Comparison of ENCODE assay signal across 8 cellular contexts in genomic region chr10:20004087-20004523, GRCh38.
A peak's percentile ranks its signal among the peaks of the same experiment; 100 is the strongest.
DNase-seq lines count a peak whose midpoint lies in the region; ATAC-seq and TF ChIP-seq lines count a peak whose summit lies in the region.

No MANE protein-coding gene starts in this region.

- CTCF ChIA-PET in activated B cell treated with CpG ODN at 0.5 μM for 24 hours (lab: Charles Lee) = no interaction called here

- no peaks in the 10 kb centered on the region for H3K36me3 Mint-ChIP-seq in activated B cell treated with CpG ODN at 0.5 μM for 24 hours (ENCODE audit: low read depth)
- H3K36me3 Mint-ChIP-seq in osteocyte (ENCODE audit: unreplicated experiment) = peaks cover 14% of the 10 kb centered on the region
- peaks cover 15% of the 10 kb centered on the region for H3K36me3 Mint-ChIP-seq in endodermal cell (ENCODE audit: low read depth)

- peaks cover 11% of the 10 kb centered on the region for H3K4me1 Mint-ChIP-seq in activated B cell treated with CpG ODN at 0.5 μM for 24 hours
- peaks cover 4% of the 10 kb centered on the region for H3K4me1 Mint-ChIP-seq in osteocyte (ENCODE audit: unreplicated experiment)
- peaks cover 35% of the 10 kb centered on the region for H3K4me1 Mint-ChIP-seq in endodermal cell

- intact Hi-C loops in activated B cell treated with CpG ODN at 0.5 μM for 24 hours (cut with micrococcal nuclease) = loop anchor here (10.0 kb wide), 2 partner anchors 189 to 1349 kb away; partner anchors contain the start of genes ARL5B, NSUN6 and PLXDC2
- intact Hi-C loops in lower lobe of right lung (cut with DNase I) = no loop called here

- H3K27ac ChIP-seq in lower lobe of right lung = peak overlapping the region; percentile 85
- no peak overlapping the region for H3K27ac ChIP-seq in endodermal cell (ENCODE audit: low read depth, low read length)

- POLR2A ChIA-PET in activated B cell treated with CpG ODN at 0.5 μM for 24 hours (lab: Charles Lee) = no interaction called here

- H3K27ac Mint-ChIP-seq in activated B cell treated with CpG ODN at 0.5 μM for 24 hours (peak overlapping the region; percentile 73), osteocyte (ENCODE audit: unreplicated experiment) (no peak overlapping the region), endodermal cell (no peak overlapping the region)

- H3K36me3 ChIP-seq in lower lobe of right lung (no peaks in the 10 kb centered on the region), endodermal cell (ENCODE audit: control insufficient read depth, insufficient read depth, low read length) (no peaks in the 10 kb centered on the region)

- H3K27me3 ChIP-seq in lower lobe of right lung (ENCODE audit: low read depth) (no peaks in the 10 kb centered on the region), endodermal cell (ENCODE audit: control insufficient read depth, insufficient read depth, low read length, poor library complexity, severe bottlenecking) (no peaks in the 10 kb centered on the region)

- no peak overlapping the region for H3K4me3 ChIP-seq in lower lobe of right lung
- no peak overlapping the region for H3K4me3 ChIP-seq in endodermal cell (ENCODE audit: low read length)

- H3K9me3 Mint-ChIP-seq in activated B cell treated with CpG ODN at 0.5 μM for 24 hours (no peaks in the 10 kb centered on the region), osteocyte (ENCODE audit: unreplicated experiment) (no peaks in the 10 kb centered on the region), endodermal cell (no peaks in the 10 kb centered on the region)

- H3K27me3 Mint-ChIP-seq in activated B cell treated with CpG ODN at 0.5 μM for 24 hours (no peaks in the 10 kb centered on the region), osteocyte (ENCODE audit: unreplicated experiment) (no peaks in the 10 kb centered on the region), endodermal cell (ENCODE audit: insufficient read depth) (no peaks in the 10 kb centered on the region)

- WGBS in endodermal cell (ENCODE audit: insufficient coverage in 1 of 2, insufficient read length in 1 of 2), 2 experiments = 94 to 100% methylated on average over 3 of the region's 3 CpGs

- ATAC-seq in GM19043 (IDR thresholded peaks at IDR 0.05; ENCODE audit: low read depth, unreplicated experiment) (peak; percentile 42), HG03095 (IDR thresholded peaks at IDR 0.05; ENCODE audit: unreplicated experiment) (peak; percentile 33), activated B cell treated with CpG ODN at 0.5 μM for 24 hours (ENCODE audit: low read depth) (peak; percentile 28), lower lobe of right lung (peak; percentile 63 to 76)

- DNase-seq in activated B cell treated with CpG ODN at 0.5 μM for 24 hours = no peak
- peak; percentile 72 for DNase-seq in lower lobe of right lung
- no peak for DNase-seq in D341Med (ENCODE audit: low spot score)
- DNase-seq in osteocyte (ENCODE audit: extremely low spot score, unreplicated experiment) = no peak
- DNase-seq in endodermal cell = no peak
- no peak for DNase-seq in 8988T

- TF ChIP-seq CTCF in activated B cell treated with CpG ODN at 0.5 μM for 24 hours (IDR thresholded peaks at IDR 0.05) (no peak), lower lobe of right lung (IDR thresholded peaks at IDR 0.05) (no peak), osteocyte (IDR thresholded peaks at IDR 0.05) (no peak), endodermal cell (conservative IDR thresholded peaks at IDR 0.05) (no peak)

- no peak overlapping the region for H3K9ac ChIP-seq in endodermal cell (ENCODE audit: extremely low read depth, low read length, poor library complexity, severe bottlenecking)

- H3K4me3 Mint-ChIP-seq in activated B cell treated with CpG ODN at 0.5 μM for 24 hours (no peak overlapping the region), osteocyte (ENCODE audit: unreplicated experiment) (no peak overlapping the region), endodermal cell (no peak overlapping the region)

- peaks cover 59% of the 10 kb centered on the region for H3K4me1 ChIP-seq in lower lobe of right lung
- no peaks in the 10 kb centered on the region for H3K4me1 ChIP-seq in endodermal cell (ENCODE audit: control insufficient read depth, insufficient read depth, low read length)

- H3K9me3 ChIP-seq in lower lobe of right lung (no peaks in the 10 kb centered on the region), endodermal cell (ENCODE audit: control insufficient read depth, low read length) (no peaks in the 10 kb centered on the region)
